15 cellular contexts compared by ENCODE assay signal in genomic region chr19:49340865-49341718, GRCh38. TPM values are rescaled to one million over a fixed set of nuclear protein-coding genes. Genes with fewer than 3 reads are reported as not detected.
DNase-seq lines count a peak whose midpoint lies in the region; ATAC-seq and TF ChIP-seq lines count a peak whose summit lies in the region.
"Had no signal": no experiment of that assay in that cellular context is flagged by ENCODE, and none has a peak within 500 bp of the region (broad histone marks: within the 10 kb centered on the region; RNA-seq: fewer than 3 reads in every experiment).

No MANE protein-coding gene starts in this region.

- no peak overlapping the region for H2AFZ ChIP-seq in GM23248
- H2AFZ ChIP-seq: hepatocyte had no signal

- H3K9me3 Mint-ChIP-seq in endodermal cell, result peaks cover 3% of the 10 kb centered on the region
- H3K9me3 Mint-ChIP-seq: activated T-cell treated with anti-CD3 and anti-CD28 coated beads, Interleukin-2, amount 50 U/mL, for 4 hours; mesothelial cell of epicardium had no signal

- no peaks in the 10 kb centered on the region for H3F3A ChIP-seq in GM23248 (ENCODE audit: insufficient read depth)

- DNase-seq in endodermal cell (peak; percentile 48), sciatic nerve (ENCODE audit: low spot score) (peak; percentile 54), hepatic stellate cell (ENCODE audit: low spot score) (no peak), GM23248 (no peak), iPS-NIHi11 (ENCODE audit: low spot score) (no peak), GM03348 (ENCODE audit: low spot score) (no peak)
- DNase-seq: activated T-cell treated with anti-CD3 and anti-CD28 coated beads, Interleukin-2, amount 50 U/mL, for 4 hours; NCI-H510A had no signal

- H3K4me2 ChIP-seq in BLaER1 (peak overlapping the region; percentile 84), GM23248 (ENCODE audit: unreplicated experiment) (no peak overlapping the region)
- H3K4me2 ChIP-seq: hepatocyte had no signal

- H3K9ac ChIP-seq in BLaER1 (no peak overlapping the region), endodermal cell (ENCODE audit: extremely low read depth, low read length, poor library complexity, severe bottlenecking) (no peak overlapping the region), GM23248 (no peak overlapping the region)

- TF ChIP-seq CTCF in endodermal cell (conservative IDR thresholded peaks at IDR 0.05), result no peak

- H3K4me3 ChIP-seq in BLaER1 (peak overlapping the region; percentile 25), endodermal cell (ENCODE audit: low read length) (no peak overlapping the region), GM23248 (no peak overlapping the region)
- H3K4me3 ChIP-seq: hepatocyte, SJSA1 had no signal

- peaks cover 13% of the 10 kb centered on the region for H3K4me1 Mint-ChIP-seq in endodermal cell

- peaks cover 67% of the 10 kb centered on the region for H3K36me3 Mint-ChIP-seq in endodermal cell (ENCODE audit: low read depth)

- H3K27me3 ChIP-seq in BLaER1, result peaks cover 39% of the 10 kb centered on the region
- H3K27me3 ChIP-seq in endodermal cell (ENCODE audit: control insufficient read depth, insufficient read depth, low read length, poor library complexity, severe bottlenecking), result peaks cover 6% of the 10 kb centered on the region
- no peaks in the 10 kb centered on the region for H3K27me3 ChIP-seq in GM23248 (replicated peaks; ENCODE audit: insufficient read depth)
- H3K27me3 ChIP-seq: hepatocyte, SJSA1 had no signal

- H3K36me3 ChIP-seq in BLaER1 (no peaks in the 10 kb centered on the region), endodermal cell (ENCODE audit: control insufficient read depth, insufficient read depth, low read length) (peaks cover 57% of the 10 kb centered on the region), GM23248 (ENCODE audit: low read depth) (no peaks in the 10 kb centered on the region; the same call in 1 of the 2 replicates)

- no peaks in the 10 kb centered on the region for H3K9me2 ChIP-seq in GM23248 (ENCODE audit: insufficient read depth)

- H3K27ac ChIP-seq in BLaER1, result no peak overlapping the region
- no peak overlapping the region for H3K27ac ChIP-seq in endodermal cell (ENCODE audit: low read depth, low read length)
- H3K27ac ChIP-seq in GM23248, result no peak overlapping the region
- H3K27ac ChIP-seq: hepatocyte, SJSA1 had no signal

- ATAC-seq in HG03196 (IDR thresholded peaks at IDR 0.05; ENCODE audit: unreplicated experiment) (peak; percentile 6), sciatic nerve (no peak)
- ATAC-seq: activated T-cell treated with anti-CD3 and anti-CD28 coated beads, Interleukin-2, amount 50 U/mL, for 4 hours had no signal

- no peaks in the 10 kb centered on the region for H3K79me2 ChIP-seq in GM23248 (ENCODE audit: insufficient read depth)
- H3K79me2 ChIP-seq: hepatocyte had no signal

- H3K4me3 Mint-ChIP-seq in endodermal cell, result no peak overlapping the region
- H3K4me3 Mint-ChIP-seq: activated T-cell treated with anti-CD3 and anti-CD28 coated beads, Interleukin-2, amount 50 U/mL, for 4 hours; mesothelial cell of epicardium had no signal

- H3K27me3 Mint-ChIP-seq in endodermal cell (ENCODE audit: insufficient read depth), result peaks cover 14% of the 10 kb centered on the region

- H4K20me1 ChIP-seq in BLaER1 (peaks cover 23% of the 10 kb centered on the region), GM23248 (ENCODE audit: insufficient read depth) (no peaks in the 10 kb centered on the region)

- no peak overlapping the region for H3K27ac Mint-ChIP-seq in endodermal cell

- intact Hi-C loops in sciatic nerve (cut with DNase I), result no loop called here

- H3K4me1 ChIP-seq in BLaER1 (peaks cover 43% of the 10 kb centered on the region), endodermal cell (ENCODE audit: control insufficient read depth, insufficient read depth, low read length) (no peaks in the 10 kb centered on the region), GM23248 (ENCODE audit: insufficient read depth) (no peaks in the 10 kb centered on the region)

- in situ Hi-C loops in GM23248 (cut with MboI), result no loop called here

- 94 to 98% methylated on average over 4 to 11 of the region's 11 CpGs for WGBS in endodermal cell (ENCODE audit: insufficient coverage in 1 of 2, insufficient read length in 1 of 2), 2 experiments
- 90 to 92% methylated on average over 11 of the region's 11 CpGs for WGBS in GM23248 (ENCODE audit: low coverage in 1 of 2, low lambda C conversion rate in 2 of 2, missing lambda C conversion rate in 2 of 2), 2 experiments

- no peaks in the 10 kb centered on the region; the same call in 1 of the 2 replicates for H3K9me3 ChIP-seq in BLaER1
- H3K9me3 ChIP-seq in endodermal cell (ENCODE audit: control insufficient read depth, low read length), result no peaks in the 10 kb centered on the region
- H3K9me3 ChIP-seq in GM23248 (ENCODE audit: low read depth), result no peaks in the 10 kb centered on the region
- H3K9me3 ChIP-seq: SJSA1 had no signal

RNA-seq across cellular contexts. Expression of gene CD37, which starts 5.9 kb away (rescaled TPM):
- total RNA-seq in endodermal cell (not detected), sciatic nerve (21.3 TPM)
- polyA plus RNA-seq in endodermal cell (2013, experiment 1 of 2), result not detected
- not detected for polyA plus RNA-seq in endodermal cell (2013, experiment 2 of 2)
- total RNA-seq in GM23248 (2014; rRNA removed; shearing (Covaris generic)), result not detected in 2 replicates
- polyA plus RNA-seq in GM23248 (2016; fragmentation: Nextera tagmentation; extraction: Ambion mirVana), result 1.8 and 2.4 TPM in 2 replicates
- total RNA-seq: Daoy, HT1080, mesothelial cell of epicardium, SJSA1 had no signal

RNA-seq across cellular contexts. Expression of gene SLC6A16, which starts 16.1 kb away (rescaled TPM):
- 1 to 10 TPM; 3.3 to 3.4 TPM for total RNA-seq in endodermal cell
- 6.1 TPM for polyA plus RNA-seq in endodermal cell (2013, experiment 1 of 2)
- 4.9 TPM for polyA plus RNA-seq in endodermal cell (2013, experiment 2 of 2)
- total RNA-seq in sciatic nerve, result 5.6 TPM
- total RNA-seq in GM23248 (2014; rRNA removed; shearing (Covaris generic)), result 0.51 TPM in 1 of 2 replicates, not detected in the other
- polyA plus RNA-seq in GM23248 (2016; fragmentation: Nextera tagmentation; extraction: Ambion mirVana), result 0.40 TPM in 1 of 2 replicates, not detected in the other
- total RNA-seq: Daoy, HT1080, SJSA1 had no signal

RNA-seq across cellular contexts. Expression of gene TEAD2, which starts 21.1 kb away (rescaled TPM):
- 100 to 1,000 TPM; 142 to 166 TPM for total RNA-seq in endodermal cell
- 147 TPM for polyA plus RNA-seq in endodermal cell (2013, experiment 1 of 2)
- 145 TPM for polyA plus RNA-seq in endodermal cell (2013, experiment 2 of 2)
- total RNA-seq in sciatic nerve, result 33.0 TPM
- total RNA-seq in GM23248 (2014; rRNA removed; shearing (Covaris generic)), result 13.9 and 18.7 TPM in 2 replicates
- polyA plus RNA-seq in GM23248 (2016; fragmentation: Nextera tagmentation; extraction: Ambion mirVana), result 7.1 and 7.8 TPM in 2 replicates

RNA-seq across cellular contexts. Expression of gene DKKL1, which starts 22.6 kb away (rescaled TPM):
- 1 to 10 TPM; 1.8 to 2.1 TPM for total RNA-seq in endodermal cell
- polyA plus RNA-seq in endodermal cell (2013, experiment 1 of 2), result 6.5 TPM
- polyA plus RNA-seq in endodermal cell (2013, experiment 2 of 2), result 3.4 TPM
- total RNA-seq in sciatic nerve, result 0.89 TPM
- 0.63 TPM in 1 of 2 replicates, not detected in the other for total RNA-seq in GM23248 (2014; rRNA removed; shearing (Covaris generic))
- polyA plus RNA-seq in GM23248 (2016; fragmentation: Nextera tagmentation; extraction: Ambion mirVana), result 0.30 TPM in 1 of 2 replicates, not detected in the other
- total RNA-seq: activated T-cell treated with anti-CD3 and anti-CD28 coated beads, Interleukin-2, amount 50 U/mL, for 4 hours; HT1080 had no signal

RNA-seq across cellular contexts. Expression of gene KASH5, which starts 47.0 kb away (rescaled TPM):
- total RNA-seq in endodermal cell (under 1 TPM in 1 of 2 donors, not detected in 1; 0.13 TPM), sciatic nerve (not detected)
- not detected for polyA plus RNA-seq in endodermal cell (2013, experiment 1 of 2)
- polyA plus RNA-seq in endodermal cell (2013, experiment 2 of 2), result not detected
- not detected in 2 replicates for total RNA-seq in GM23248 (2014; rRNA removed; shearing (Covaris generic))
- polyA plus RNA-seq in GM23248 (2016; fragmentation: Nextera tagmentation; extraction: Ambion mirVana), result not detected in 2 replicates
- total RNA-seq: Daoy, hepatocyte, HT1080, mesothelial cell of epicardium, SJSA1 had no signal
- polyA plus RNA-seq: hepatocyte had no signal

Comparison
In these comparisons a context has a peak if more than half of its experiments do, and no peak if none do; other contexts are left out.
1. DNase-seq: peak in endodermal cell (single experiment) and sciatic nerve (single experiment); none in hepatic stellate cell (single experiment), GM23248 (single experiment), iPS-NIHi11 (single experiment) and GM03348 (single experiment).
2. RNA of gene CD37, which starts 5.9 kb away (total RNA-seq): 21.3 TPM in sciatic nerve (single experiment); not detected in endodermal cell and not detected in GM23248; every median in the first group is over 10 times any median in the second.